ENCODE assay signal across 24 cellular contexts in genomic region chr9:106974341-106974740, GRCh38.
"Had no signal": no experiment of that assay in that cellular context is flagged by ENCODE, and none has a peak within 500 bp of the region (broad histone marks: within the 10 kb centered on the region; RNA-seq: fewer than 3 reads in every experiment).

No MANE protein-coding gene starts in this region.

- DNase-seq: colonic mucosa; cortex of kidney; effector CD8-positive, alpha-beta T cell; effector memory CD8-positive, alpha-beta T cell; endodermal cell; erythroblast; esophagus squamous epithelium; foreskin fibroblast; foreskin melanocyte; gastrocnemius medialis; glutamatergic neuron; heart right ventricle; hippocampal formation; left cardiac atrium; left lung; left ventricle myocardium superior; lower lobe of right lung; mesenchymal stem cell; mucosa of descending colon; naive B cell had no signal

- H3K4me1 ChIP-seq: colonic mucosa, esophagus squamous epithelium, left lung, lower lobe of right lung had no signal

- ATAC-seq: effector memory CD8-positive, alpha-beta T cell; esophagus mucosa; gastrocnemius medialis; heart right ventricle; left cardiac atrium; left lung; left ventricle myocardium superior; lower lobe of right lung; mucosa of descending colon had no signal

- H3K4me1 Mint-ChIP-seq: naive B cell had no signal

- H3K27ac ChIP-seq: colonic mucosa, epithelial cell of prostate, esophagus squamous epithelium, gastrocnemius medialis, heart right ventricle, left lung, lower lobe of right lung had no signal

- H3K27me3 ChIP-seq: colonic mucosa, esophagus squamous epithelium, gastrocnemius medialis, heart right ventricle, left lung had no signal

- H3K4me3 Mint-ChIP-seq: dendritic cell treated with granulocyte-macrophage colony-stimulating factor and Interleukin-4, amounts not matched to agents 40 ng/mL and 50 ng/mL, for 4 days; effector memory CD8-positive, alpha-beta T cell; endodermal cell; mesothelial cell of epicardium; naive B cell had no signal

- H3K9me3 Mint-ChIP-seq: dendritic cell treated with granulocyte-macrophage colony-stimulating factor and Interleukin-4, amounts not matched to agents 40 ng/mL and 50 ng/mL, for 4 days; endodermal cell; mesothelial cell of epicardium; naive B cell had no signal

- H3K27ac Mint-ChIP-seq: dendritic cell treated with granulocyte-macrophage colony-stimulating factor and Interleukin-4, amounts not matched to agents 40 ng/mL and 50 ng/mL, for 4 days; effector memory CD8-positive, alpha-beta T cell; endodermal cell; mesothelial cell of epicardium; naive B cell had no signal

- H3K36me3 Mint-ChIP-seq: naive B cell had no signal

- H3K27me3 Mint-ChIP-seq: dendritic cell treated with granulocyte-macrophage colony-stimulating factor and Interleukin-4, amounts not matched to agents 40 ng/mL and 50 ng/mL, for 4 days; effector memory CD8-positive, alpha-beta T cell had no signal

- H3K9me3 ChIP-seq: colonic mucosa, esophagus squamous epithelium, gastrocnemius medialis, heart right ventricle, left lung, lower lobe of right lung, mucosa of descending colon had no signal
